ENCODE assay signal across 8 cellular contexts in the genomic region with DNA sequence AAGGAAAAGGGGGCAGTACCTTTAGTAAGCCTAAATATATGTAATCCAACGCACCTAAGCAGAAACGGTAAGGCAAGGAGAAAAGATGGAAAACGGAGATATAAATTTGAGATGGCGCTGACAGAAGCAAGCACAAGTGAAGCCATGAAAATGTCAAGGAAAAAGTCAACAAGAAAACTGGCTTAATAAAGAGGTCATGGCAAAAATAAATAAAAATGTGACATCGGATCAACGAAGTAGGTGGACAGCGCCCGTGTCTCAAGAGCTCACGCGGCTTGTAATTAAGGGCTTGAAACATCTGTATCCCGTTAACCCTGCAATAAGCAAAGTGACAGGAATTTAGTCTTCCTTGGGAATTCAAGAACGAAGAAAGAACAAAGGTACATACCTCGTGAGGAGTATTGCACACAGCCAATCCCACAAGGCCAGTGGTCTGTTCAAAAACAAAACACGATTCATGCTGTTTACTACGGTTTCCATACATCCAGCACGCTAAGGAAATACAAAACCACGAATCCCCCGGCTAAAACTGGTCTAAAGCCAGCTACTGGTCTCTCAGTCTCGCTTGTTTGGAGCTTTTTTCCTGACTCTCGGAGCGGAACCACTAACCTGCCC. TPM values are rescaled to one million over a fixed set of nuclear protein-coding genes. Genes with fewer than 3 reads are reported as not detected.
DNase-seq lines count a peak whose midpoint lies in the region; ATAC-seq and TF ChIP-seq lines count a peak whose summit lies in the region.

No MANE protein-coding gene starts in this region.

- H3K4me1 ChIP-seq in OCI-LY3 (ENCODE audit: low read length) = peaks cover 12% of the 10 kb centered on the region

- TF ChIP-seq CTCF in AG04450 (IDR thresholded peaks at IDR 0.05; ENCODE audit: low read depth, low read length) (no peak), OCI-LY3 (IDR thresholded peaks at IDR 0.05; ENCODE audit: low read depth, low read length) (no peak), fibroblast of pulmonary artery (IDR thresholded peaks at IDR 0.05; ENCODE audit: low read length, missing control alignments) (no peak)

- H3K27ac ChIP-seq in AG04450 (ENCODE audit: low read depth, low read length) = peak overlapping the region; percentile 54
- H3K27ac ChIP-seq in OCI-LY3 (ENCODE audit: low read length) = peak overlapping the region; percentile 27

- H3K9me3 ChIP-seq in AG04450 (ENCODE audit: control insufficient read depth, insufficient read depth, low read length) (no peaks in the 10 kb centered on the region), OCI-LY3 (ENCODE audit: insufficient read depth, low read length) (no peaks in the 10 kb centered on the region)

- H3K36me3 ChIP-seq in OCI-LY3 (replicated peaks; ENCODE audit: low read depth, low read length) = peaks cover 12% of the 10 kb centered on the region

- H3K27me3 ChIP-seq in AG04450 (ENCODE audit: control insufficient read depth, insufficient read depth, low read length) (peaks cover 2% of the 10 kb centered on the region), OCI-LY3 (ENCODE audit: low read depth, low read length) (no peaks in the 10 kb centered on the region)

- DNase-seq in AG04450 (ENCODE audit: low read depth, low spot score) (no peak), fibroblast of pulmonary artery (ENCODE audit: low read depth) (no peak), skeletal muscle cell (ENCODE audit: low read depth) (no peak), foreskin melanocyte (no peak), COLO668 (lab: John Stamatoyannopoulos, UW; ENCODE audit: unreplicated experiment) (no peak)

- H3K79me2 ChIP-seq in OCI-LY3 (ENCODE audit: low read length) = peaks cover 33% of the 10 kb centered on the region

- CTCF ChIA-PET in AG04450 (lab: Charles Lee) = interaction anchor here (0.9 to 3.2 kb wide), 6 partner anchors 18 to 240 kb away, joined by 3 to 25 read pairs (median 4); no protein-coding TSS in a partner anchor

- 0 out of 2 replicates have a peak, but pooled peaks cover 3% of the 10 kb centered on the region for H4K20me1 ChIP-seq in OCI-LY3 (ENCODE audit: insufficient read depth, low read length)

- peak; percentile 2 for ATAC-seq in GM21576 (IDR thresholded peaks at IDR 0.05; ENCODE audit: unreplicated experiment)
- ATAC-seq in HG03378 (IDR thresholded peaks at IDR 0.05; ENCODE audit: unreplicated experiment) = no peak

- H3K4me3 ChIP-seq in AG04450 (ENCODE audit: low read depth, low read length) (peak overlapping the region; percentile 94), OCI-LY3 (ENCODE audit: low read length) (peak overlapping the region; percentile 80), fibroblast of pulmonary artery (replicated peaks; ENCODE audit: low read depth, low read length) (peak overlapping the region; percentile 68), skeletal muscle cell (ENCODE audit: low read depth, low read length) (peak overlapping the region; percentile 98)

- H2AFZ ChIP-seq in OCI-LY3 (ENCODE audit: low read depth, low read length) = peak overlapping the region; percentile 83

- POLR2A ChIA-PET in AG04450 (lab: Yijun Ruan, JAX) = interaction anchor here (0.6 to 1.6 kb wide), 4 partner anchors 10 to 192 kb away, joined by 3 to 8 read pairs (median 4); a partner anchor contains a TSS

- peak overlapping the region; percentile 87 for H3K9ac ChIP-seq in OCI-LY3 (ENCODE audit: low read length)

- peak overlapping the region; percentile 68 for H3K4me2 ChIP-seq in OCI-LY3 (ENCODE audit: low read length)

RNA-seq across cellular contexts. Expression of a gene that starts 0.5 kb away (rescaled TPM):
- 21.0 and 39.8 TPM in 2 replicates for polyA plus RNA-seq in AG04450 (2011; rRNA removed)
- polyA minus RNA-seq in AG04450 (2011; rRNA and poly(A)+ RNA removed) = 8.0 and 18.8 TPM in 2 replicates

RNA-seq across cellular contexts. Expression of a gene that starts 22.7 kb away (rescaled TPM):
- 0.06 and 0.15 TPM in 2 replicates for polyA plus RNA-seq in AG04450 (2011; rRNA removed)
- 0.05 and 0.17 TPM in 2 replicates for polyA minus RNA-seq in AG04450 (2011; rRNA and poly(A)+ RNA removed)

RNA-seq across cellular contexts. Expression of a gene that starts 44.5 kb away (rescaled TPM):
- polyA plus RNA-seq in AG04450 (2011; rRNA removed) = not detected in 2 replicates
- not detected in 2 replicates for polyA minus RNA-seq in AG04450 (2011; rRNA and poly(A)+ RNA removed)
